Comparison of ENCODE assay signal across 1 cellular context in genomic region chr3:129121016-129121791, GRCh38.
A peak's percentile ranks its signal among the peaks of the same experiment; 100 is the strongest.
TF ChIP-seq lines count a peak whose summit lies in the region.

No MANE protein-coding gene starts in this region.

TF ChIP-seq in HepG2, 621 proteins besides CTCF, POLR2A, EP300 and RAD21 (continues in another document):
- no peak for TF ChIP-seq CEBPG (CRISPR knock-in tag; IDR thresholded peaks at IDR 0.05)
- no peak for TF ChIP-seq ZNF260 (CRISPR knock-in tag; IDR thresholded peaks at IDR 0.05; ENCODE audit: borderline replicate concordance, low read depth)
- no peak for TF ChIP-seq DMAP1 (CRISPR knock-in tag; IDR thresholded peaks at IDR 0.05)
- TF ChIP-seq RORA (CRISPR knock-in tag; IDR thresholded peaks at IDR 0.05), result no peak
- peak; percentile 30 for TF ChIP-seq GABPB1 (CRISPR knock-in tag; IDR thresholded peaks at IDR 0.05)
- TF ChIP-seq NR3C1 (CRISPR knock-in tag; IDR thresholded peaks at IDR 0.05), result no peak
- no peak for TF ChIP-seq ZNF629 (CRISPR knock-in tag; conservative IDR thresholded peaks at IDR 0.05)
- TF ChIP-seq, protein P1, sequence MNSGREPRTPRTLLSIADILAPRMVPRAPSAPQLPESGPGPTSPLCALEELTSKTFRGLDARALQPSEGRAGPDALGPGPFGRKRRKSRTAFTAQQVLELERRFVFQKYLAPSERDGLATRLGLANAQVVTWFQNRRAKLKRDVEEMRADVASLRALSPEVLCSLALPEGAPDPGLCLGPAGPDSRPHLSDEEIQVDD (CRISPR knock-in tag; IDR thresholded peaks at IDR 0.05; ENCODE audit: borderline replicate concordance), result peak; percentile 47; the same call in 1 of the 2 replicates
- TF ChIP-seq ZNF703 (CRISPR knock-in tag; IDR thresholded peaks at IDR 0.05; ENCODE audit: borderline replicate concordance), result no peak
- TF ChIP-seq U2AF2 (IDR thresholded peaks at IDR 0.05; ENCODE audit: low read depth, low read length), result no peak
- TF ChIP-seq KLF6 (CRISPR knock-in tag; IDR thresholded peaks at IDR 0.05), result 0 out of 2 replicates have a peak, but pooled peaks have one; percentile 27
- TF ChIP-seq ZNF839 (CRISPR knock-in tag; IDR thresholded peaks at IDR 0.05; ENCODE audit: borderline replicate concordance), result no peak
- TF ChIP-seq HNF4A (CRISPR knock-in tag; IDR thresholded peaks at IDR 0.05), result no peak
- 0 out of 2 replicates have a peak, but pooled peaks have one; percentile 23 for TF ChIP-seq ZNF20 (CRISPR knock-in tag; IDR thresholded peaks at IDR 0.05)
- TF ChIP-seq ZNF768 (CRISPR knock-in tag; IDR thresholded peaks at IDR 0.05), result peak; percentile 56; the same call in 1 of the 2 replicates
- TF ChIP-seq NR1H2 (CRISPR knock-in tag; IDR thresholded peaks at IDR 0.05; ENCODE audit: borderline replicate concordance, low read depth), result no peak
- TF ChIP-seq DR1 (CRISPR knock-in tag; IDR thresholded peaks at IDR 0.05), result peak; percentile 11; the same call in 1 of the 2 replicates
- TF ChIP-seq RBFOX2 (IDR thresholded peaks at IDR 0.05; ENCODE audit: low read depth, low read length), result peak; percentile 82
- no peak for TF ChIP-seq ZBTB1 (CRISPR knock-in tag; IDR thresholded peaks at IDR 0.05; ENCODE audit: borderline replicate concordance)
- TF ChIP-seq, protein P2, sequence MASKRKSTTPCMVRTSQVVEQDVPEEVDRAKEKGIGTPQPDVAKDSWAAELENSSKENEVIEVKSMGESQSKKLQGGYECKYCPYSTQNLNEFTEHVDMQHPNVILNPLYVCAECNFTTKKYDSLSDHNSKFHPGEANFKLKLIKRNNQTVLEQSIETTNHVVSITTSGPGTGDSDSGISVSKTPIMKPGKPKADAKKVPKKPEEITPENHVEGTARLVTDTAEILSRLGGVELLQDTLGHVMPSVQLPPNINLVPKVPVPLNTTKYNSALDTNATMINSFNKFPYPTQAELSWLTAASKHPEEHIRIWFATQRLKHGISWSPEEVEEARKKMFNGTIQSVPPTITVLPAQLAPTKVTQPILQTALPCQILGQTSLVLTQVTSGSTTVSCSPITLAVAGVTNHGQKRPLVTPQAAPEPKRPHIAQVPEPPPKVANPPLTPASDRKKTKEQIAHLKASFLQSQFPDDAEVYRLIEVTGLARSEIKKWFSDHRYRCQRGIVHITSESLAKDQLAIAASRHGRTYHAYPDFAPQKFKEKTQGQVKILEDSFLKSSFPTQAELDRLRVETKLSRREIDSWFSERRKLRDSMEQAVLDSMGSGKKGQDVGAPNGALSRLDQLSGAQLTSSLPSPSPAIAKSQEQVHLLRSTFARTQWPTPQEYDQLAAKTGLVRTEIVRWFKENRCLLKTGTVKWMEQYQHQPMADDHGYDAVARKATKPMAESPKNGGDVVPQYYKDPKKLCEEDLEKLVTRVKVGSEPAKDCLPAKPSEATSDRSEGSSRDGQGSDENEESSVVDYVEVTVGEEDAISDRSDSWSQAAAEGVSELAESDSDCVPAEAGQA (IDR thresholded peaks at IDR 0.05; ENCODE audit: low read depth), result no peak
- TF ChIP-seq, protein P2 (CRISPR knock-in tag; IDR thresholded peaks at IDR 0.05; ENCODE audit: borderline replicate concordance), result 0 out of 2 replicates have a peak, but pooled peaks have one; percentile 48
- peak; percentile 39; the same call in 1 of the 2 replicates for TF ChIP-seq BCL3 (CRISPR knock-in tag; IDR thresholded peaks at IDR 0.05)
- no peak for TF ChIP-seq MZF1 (CRISPR knock-in tag; IDR thresholded peaks at IDR 0.05; ENCODE audit: borderline replicate concordance)
- TF ChIP-seq GATA4 (IDR thresholded peaks at IDR 0.05; ENCODE audit: borderline replicate concordance, low read depth), result no peak
- TF ChIP-seq HNRNPLL (IDR thresholded peaks at IDR 0.05; ENCODE audit: low read depth, low read length, poor library complexity, severe bottlenecking), result peak; percentile 62
- no peak for TF ChIP-seq ZFP36L2 (CRISPR knock-in tag; IDR thresholded peaks at IDR 0.05)
- TF ChIP-seq, protein P3, sequence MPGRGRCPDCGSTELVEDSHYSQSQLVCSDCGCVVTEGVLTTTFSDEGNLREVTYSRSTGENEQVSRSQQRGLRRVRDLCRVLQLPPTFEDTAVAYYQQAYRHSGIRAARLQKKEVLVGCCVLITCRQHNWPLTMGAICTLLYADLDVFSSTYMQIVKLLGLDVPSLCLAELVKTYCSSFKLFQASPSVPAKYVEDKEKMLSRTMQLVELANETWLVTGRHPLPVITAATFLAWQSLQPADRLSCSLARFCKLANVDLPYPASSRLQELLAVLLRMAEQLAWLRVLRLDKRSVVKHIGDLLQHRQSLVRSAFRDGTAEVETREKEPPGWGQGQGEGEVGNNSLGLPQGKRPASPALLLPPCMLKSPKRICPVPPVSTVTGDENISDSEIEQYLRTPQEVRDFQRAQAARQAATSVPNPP (CRISPR knock-in tag; IDR thresholded peaks at IDR 0.05), result no peak
- TF ChIP-seq SIN3A (IDR thresholded peaks at IDR 0.05; ENCODE audit: borderline replicate concordance, low read depth, low read length), result peak; percentile 14; the same call in 1 of the 2 replicates
- TF ChIP-seq RFXAP (CRISPR knock-in tag; IDR thresholded peaks at IDR 0.05; ENCODE audit: borderline replicate concordance), result peak; percentile 36; the same call in 1 of the 2 replicates
- TF ChIP-seq, protein P4, sequence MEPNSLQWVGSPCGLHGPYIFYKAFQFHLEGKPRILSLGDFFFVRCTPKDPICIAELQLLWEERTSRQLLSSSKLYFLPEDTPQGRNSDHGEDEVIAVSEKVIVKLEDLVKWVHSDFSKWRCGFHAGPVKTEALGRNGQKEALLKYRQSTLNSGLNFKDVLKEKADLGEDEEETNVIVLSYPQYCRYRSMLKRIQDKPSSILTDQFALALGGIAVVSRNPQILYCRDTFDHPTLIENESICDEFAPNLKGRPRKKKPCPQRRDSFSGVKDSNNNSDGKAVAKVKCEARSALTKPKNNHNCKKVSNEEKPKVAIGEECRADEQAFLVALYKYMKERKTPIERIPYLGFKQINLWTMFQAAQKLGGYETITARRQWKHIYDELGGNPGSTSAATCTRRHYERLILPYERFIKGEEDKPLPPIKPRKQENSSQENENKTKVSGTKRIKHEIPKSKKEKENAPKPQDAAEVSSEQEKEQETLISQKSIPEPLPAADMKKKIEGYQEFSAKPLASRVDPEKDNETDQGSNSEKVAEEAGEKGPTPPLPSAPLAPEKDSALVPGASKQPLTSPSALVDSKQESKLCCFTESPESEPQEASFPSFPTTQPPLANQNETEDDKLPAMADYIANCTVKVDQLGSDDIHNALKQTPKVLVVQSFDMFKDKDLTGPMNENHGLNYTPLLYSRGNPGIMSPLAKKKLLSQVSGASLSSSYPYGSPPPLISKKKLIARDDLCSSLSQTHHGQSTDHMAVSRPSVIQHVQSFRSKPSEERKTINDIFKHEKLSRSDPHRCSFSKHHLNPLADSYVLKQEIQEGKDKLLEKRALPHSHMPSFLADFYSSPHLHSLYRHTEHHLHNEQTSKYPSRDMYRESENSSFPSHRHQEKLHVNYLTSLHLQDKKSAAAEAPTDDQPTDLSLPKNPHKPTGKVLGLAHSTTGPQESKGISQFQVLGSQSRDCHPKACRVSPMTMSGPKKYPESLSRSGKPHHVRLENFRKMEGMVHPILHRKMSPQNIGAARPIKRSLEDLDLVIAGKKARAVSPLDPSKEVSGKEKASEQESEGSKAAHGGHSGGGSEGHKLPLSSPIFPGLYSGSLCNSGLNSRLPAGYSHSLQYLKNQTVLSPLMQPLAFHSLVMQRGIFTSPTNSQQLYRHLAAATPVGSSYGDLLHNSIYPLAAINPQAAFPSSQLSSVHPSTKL (CRISPR knock-in tag; IDR thresholded peaks at IDR 0.05), result 0 out of 2 replicates have a peak, but pooled peaks have one; percentile 12
- no peak for TF ChIP-seq CAMTA2 (CRISPR knock-in tag; IDR thresholded peaks at IDR 0.05; ENCODE audit: borderline replicate concordance)
- no peak for TF ChIP-seq JUN (CRISPR knock-in tag; IDR thresholded peaks at IDR 0.05)
- no peak for TF ChIP-seq MTA3 (CRISPR knock-in tag; IDR thresholded peaks at IDR 0.05)
- TF ChIP-seq YEATS4 (CRISPR knock-in tag; IDR thresholded peaks at IDR 0.05; ENCODE audit: borderline replicate concordance), result peak; percentile 52; the same call in 1 of the 2 replicates
- no peak for TF ChIP-seq FOXK2 (IDR thresholded peaks at IDR 0.05)
- no peak for TF ChIP-seq ONECUT2 (CRISPR knock-in tag; IDR thresholded peaks at IDR 0.05)
- TF ChIP-seq ZNF543 (CRISPR knock-in tag; IDR thresholded peaks at IDR 0.05), result 0 out of 2 replicates have a peak, but pooled peaks have one; percentile 18
- no peak; the same call in 1 of the 2 replicates for TF ChIP-seq HOXD1 (CRISPR knock-in tag; IDR thresholded peaks at IDR 0.05)
- no peak for TF ChIP-seq HMGA1 (CRISPR knock-in tag; conservative IDR thresholded peaks at IDR 0.05)
- TF ChIP-seq ZFP91 (CRISPR knock-in tag; IDR thresholded peaks at IDR 0.05; ENCODE audit: borderline replicate concordance), result peak; percentile 12; the same call in 1 of the 2 replicates
- TF ChIP-seq BORCS8-MEF2B (CRISPR knock-in tag; IDR thresholded peaks at IDR 0.05), result no peak
- TF ChIP-seq SNRNP70 (IDR thresholded peaks at IDR 0.05; ENCODE audit: low read depth, low read length), result no peak
- TF ChIP-seq ZNF781 (CRISPR knock-in tag; IDR thresholded peaks at IDR 0.05; ENCODE audit: borderline replicate concordance, not compliant biosample characterization), result no peak
- TF ChIP-seq SAP130 (CRISPR knock-in tag; IDR thresholded peaks at IDR 0.05; ENCODE audit: low read depth), result peak; percentile 37; the same call in 1 of the 2 replicates
- no peak for TF ChIP-seq MTA1 (CRISPR knock-in tag; IDR thresholded peaks at IDR 0.05; ENCODE audit: borderline replicate concordance)
- no peak for TF ChIP-seq KDM5A (IDR thresholded peaks at IDR 0.05; ENCODE audit: borderline replicate concordance, low read length)
- TF ChIP-seq HOXA5 (CRISPR knock-in tag; IDR thresholded peaks at IDR 0.05), result peak; percentile 41
- TF ChIP-seq PAWR (CRISPR knock-in tag; IDR thresholded peaks at IDR 0.05; ENCODE audit: borderline replicate concordance), result no peak
- peak; percentile 14; the same call in 1 of the 2 replicates for TF ChIP-seq ZNF687 (CRISPR knock-in tag; IDR thresholded peaks at IDR 0.05)
- TF ChIP-seq RBM39 (IDR thresholded peaks at IDR 0.05; ENCODE audit: low read depth, low read length, poor library complexity, severe bottlenecking), result peak; percentile 37
- TF ChIP-seq POLR2G (IDR thresholded peaks at IDR 0.05; ENCODE audit: low read depth, low read length), result 0 out of 2 replicates have a peak, but pooled peaks have one; percentile 38
